ENCODE assay signal across 1 cellular context in genomic region chr6:12709556-12709955, GRCh38.
TF ChIP-seq lines count a peak whose summit lies in the region.

No MANE protein-coding gene starts in this region.

TF ChIP-seq in GM23338, 12 proteins besides CTCF, POLR2A, EP300 and RAD21 (continued from another document):
- TF ChIP-seq ZNF462 (CRISPR knock-in tag; IDR thresholded peaks at IDR 0.05) (no peak), CREB1 (CRISPR knock-in tag; IDR thresholded peaks at IDR 0.05; ENCODE audit: low read depth) (no peak)
